25 cellular contexts compared by ENCODE assay signal in genomic region chr1:168333562-168334256, GRCh38. TPM values are rescaled to one million over a fixed set of nuclear protein-coding genes. Genes with fewer than 3 reads are reported as not detected.
DNase-seq lines count a peak whose midpoint lies in the region; ATAC-seq and TF ChIP-seq lines count a peak whose summit lies in the region.
"Had no signal": no experiment of that assay in that cellular context is flagged by ENCODE, and none has a peak within 500 bp of the region (broad histone marks: within the 10 kb centered on the region; RNA-seq: fewer than 3 reads in every experiment).

No MANE protein-coding gene starts in this region.

- no peak for TF ChIP-seq RAD21 in SK-N-SH (IDR thresholded peaks at IDR 0.05; ENCODE audit: low read length)

- H3K4me3 Mint-ChIP-seq in WTC11 = no peak overlapping the region
- H3K4me3 Mint-ChIP-seq in neural progenitor cell = no peak overlapping the region
- no peak overlapping the region for H3K4me3 Mint-ChIP-seq in activated naive CD4-positive, alpha-beta T cell treated with anti-CD3 and anti-CD28 coated beads for 36 hours
- H3K4me3 Mint-ChIP-seq: CD4-positive, alpha-beta memory T cell; IgD-negative memory B cell had no signal

- ATAC-seq in SK-N-SH treated with all-trans-retinoic acid at 6 μM for 48 hours = no peak
- no peak for ATAC-seq in WTC11

- POLR2A ChIA-PET in SK-N-SH (lab: Yijun Ruan, JAX) = no interaction called here
- POLR2A ChIA-PET in WTC11 (lab: Charles Lee) = no interaction called here

- no peaks in the 10 kb centered on the region for H3K9me2 ChIP-seq in SK-N-SH

- no peak for TF ChIP-seq CTCF in SK-N-SH (IDR thresholded peaks at IDR 0.05)
- TF ChIP-seq CTCF in WTC11 (IDR thresholded peaks at IDR 0.05) = no peak
- TF ChIP-seq CTCF in neural progenitor cell (IDR thresholded peaks at IDR 0.05) = no peak
- no peak for TF ChIP-seq CTCF in ascending aorta (IDR thresholded peaks at IDR 0.05)

- no peak overlapping the region for H3K4me2 ChIP-seq in SK-N-SH
- H3K4me2 ChIP-seq in neural progenitor cell = peak overlapping the region; percentile 5
- H3K4me2 ChIP-seq: PC-9 had no signal

- intact Hi-C loops in activated naive CD4-positive, alpha-beta T cell treated with anti-CD3 and anti-CD28 coated beads for 36 hours (cut with micrococcal nuclease) = no loop called here
- intact Hi-C loops in ascending aorta (cut with DNase I) = no loop called here

- CTCF ChIA-PET in SK-N-SH (lab: Yijun Ruan, JAX) (interaction anchor here (0.8 to 2.3 kb wide), 3 partner anchors 9 to 1015 kb away, joined by 3 to 26 read pairs (median 3); no protein-coding TSS in a partner anchor), WTC11 (lab: Charles Lee) (interaction anchor here (1.2 to 1.3 kb wide), 3 partner anchors 9 to 252 kb away, joined by 4 to 15 read pairs (median 6); no protein-coding TSS in a partner anchor)
- CTCF ChIA-PET in activated naive CD4-positive, alpha-beta T cell treated with anti-CD3 and anti-CD28 coated beads for 36 hours (lab: Charles Lee) = interaction anchor here (1.7 kb wide), 1 partner anchor 9 kb away, joined by 10 read pairs; no protein-coding TSS in a partner anchor

- no peak overlapping the region for H3K9ac ChIP-seq in SK-N-SH
- no peak overlapping the region for H3K9ac ChIP-seq in neural progenitor cell

- H4K20me1 ChIP-seq in SK-N-SH (ENCODE audit: insufficient read depth) (no peaks in the 10 kb centered on the region), neural progenitor cell (ENCODE audit: low read depth) (no peaks in the 10 kb centered on the region)
- H4K20me1 ChIP-seq: BLaER1 treated with 17β-estradiol and CSF1 and Interleukin-3, amounts not matched to agents 10 nM and 100 nM had no signal

- no peaks in the 10 kb centered on the region for H3K79me2 ChIP-seq in SK-N-SH (ENCODE audit: insufficient read depth)
- H3K79me2 ChIP-seq in neural progenitor cell (ENCODE audit: low read depth) = no peaks in the 10 kb centered on the region

- 0 out of 2 replicates have a peak overlapping the region, but pooled peaks have one; percentile 34 for H3K27ac Mint-ChIP-seq in WTC11
- H3K27ac Mint-ChIP-seq in neural progenitor cell = no peak overlapping the region
- no peak overlapping the region for H3K27ac Mint-ChIP-seq in activated naive CD4-positive, alpha-beta T cell treated with anti-CD3 and anti-CD28 coated beads for 36 hours
- H3K27ac Mint-ChIP-seq: CD4-positive, alpha-beta memory T cell; IgD-negative memory B cell had no signal

- H3K4me1 ChIP-seq in SK-N-SH (ENCODE audit: control insufficient read depth in 1 of 2, insufficient read depth in 2 of 2, low read depth in 1 of 2, low read length in 1 of 2) (peaks cover 0 to 6% of the 10 kb centered on the region in 2 experiments; a peak in 1 of 4 replicates), neural progenitor cell (peaks cover 14% of the 10 kb centered on the region), ascending aorta (no peaks in the 10 kb centered on the region)

- no peaks in the 10 kb centered on the region for H3K9me3 ChIP-seq in SK-N-SH
- no peaks in the 10 kb centered on the region for H3K9me3 ChIP-seq in neural progenitor cell (ENCODE audit: low read depth)
- H3K9me3 ChIP-seq in ascending aorta = no peaks in the 10 kb centered on the region
- H3K9me3 ChIP-seq: Caco-2, HAP-1, MG63 had no signal

- H3K4me3 ChIP-seq in SK-N-SH (ENCODE audit: low read depth in 2 of 2, low read length in 1 of 2) (no peak overlapping the region), neural progenitor cell (no peak overlapping the region), ascending aorta (no peak overlapping the region)
- H3K4me3 ChIP-seq: BLaER1 treated with 17β-estradiol and CSF1 and Interleukin-3, amounts not matched to agents 10 nM and 100 nM; HAP-1; MG63; PC-9 had no signal

- H3K9me3 Mint-ChIP-seq in WTC11 = peaks cover 17% of the 10 kb centered on the region
- peaks cover 3% of the 10 kb centered on the region for H3K9me3 Mint-ChIP-seq in neural progenitor cell
- no peaks in the 10 kb centered on the region for H3K9me3 Mint-ChIP-seq in activated naive CD4-positive, alpha-beta T cell treated with anti-CD3 and anti-CD28 coated beads for 36 hours
- H3K9me3 Mint-ChIP-seq: CD4-positive, alpha-beta memory T cell; IgD-negative memory B cell had no signal

- H3K27me3 Mint-ChIP-seq in WTC11 (ENCODE audit: low read depth) (no peaks in the 10 kb centered on the region), neural progenitor cell (ENCODE audit: insufficient read depth, low read depth) (peaks cover 5% of the 10 kb centered on the region)
- peaks cover 2% of the 10 kb centered on the region for H3K27me3 Mint-ChIP-seq in activated naive CD4-positive, alpha-beta T cell treated with anti-CD3 and anti-CD28 coated beads for 36 hours (ENCODE audit: low read depth)
- H3K27me3 Mint-ChIP-seq: CD4-positive, alpha-beta memory T cell; IgD-negative memory B cell had no signal

- H2AFZ ChIP-seq in SK-N-SH (ENCODE audit: low read depth) = peak overlapping the region; percentile 17; the same call in 1 of the 2 replicates
- H2AFZ ChIP-seq in neural progenitor cell (replicated peaks) = peak overlapping the region; percentile 45
- H2AFZ ChIP-seq: PC-9 had no signal

- 71% methylated on average over 6 of the region's 6 CpGs for WGBS in SK-N-SH (ENCODE audit: low lambda C conversion rate)

- H3F3A ChIP-seq in SK-N-SH (replicated peaks; ENCODE audit: insufficient read depth) = no peaks in the 10 kb centered on the region
- peaks cover 8% of the 10 kb centered on the region for H3F3A ChIP-seq in neural progenitor cell (ENCODE audit: low read depth)

- H3K36me3 Mint-ChIP-seq in WTC11 (peaks cover 3% of the 10 kb centered on the region; the same call in 1 of the 2 replicates), neural progenitor cell (no peaks in the 10 kb centered on the region)
- H3K36me3 Mint-ChIP-seq in activated naive CD4-positive, alpha-beta T cell treated with anti-CD3 and anti-CD28 coated beads for 36 hours (ENCODE audit: low read depth) = no peaks in the 10 kb centered on the region

- no peak for TF ChIP-seq EP300 in SK-N-SH (IDR thresholded peaks at IDR 0.05; ENCODE audit: borderline replicate concordance in 1 of 2, low read depth in 1 of 2, low read length in 1 of 2)

- H3K4me1 Mint-ChIP-seq in WTC11 = peaks cover 21% of the 10 kb centered on the region
- peaks cover 11% of the 10 kb centered on the region for H3K4me1 Mint-ChIP-seq in neural progenitor cell
- peaks cover 2% of the 10 kb centered on the region for H3K4me1 Mint-ChIP-seq in activated naive CD4-positive, alpha-beta T cell treated with anti-CD3 and anti-CD28 coated beads for 36 hours (ENCODE audit: low read depth)
- H3K4me1 Mint-ChIP-seq: IgD-negative memory B cell had no signal

- H3K36me3 ChIP-seq in SK-N-SH (replicated peaks in 1 of 2; ENCODE audit: control insufficient read depth in 1 of 2, insufficient read depth in 2 of 2, low read length in 1 of 2) (peaks cover 0 to 4% of the 10 kb centered on the region in 2 experiments), neural progenitor cell (no peaks in the 10 kb centered on the region), ascending aorta (no peaks in the 10 kb centered on the region)
- H3K36me3 ChIP-seq: BLaER1 treated with 17β-estradiol and CSF1 and Interleukin-3, amounts not matched to agents 10 nM and 100 nM; HAP-1; MG63 had no signal

- H3K27ac ChIP-seq in SK-N-SH (ENCODE audit: low read depth in 2 of 2, low read length in 1 of 2) (no peak overlapping the region), neural progenitor cell (peak overlapping the region; percentile 1), ascending aorta (no peak overlapping the region)
- H3K27ac ChIP-seq: 22Rv1, PC-9, RWPE1 had no signal

- H3K27me3 ChIP-seq in SK-N-SH (ENCODE audit: insufficient read depth) = no peaks in the 10 kb centered on the region
- H3K27me3 ChIP-seq in neural progenitor cell = no peaks in the 10 kb centered on the region
- H3K27me3 ChIP-seq in ascending aorta = no peaks in the 10 kb centered on the region
- H3K27me3 ChIP-seq: BLaER1 treated with 17β-estradiol and CSF1 and Interleukin-3, amounts not matched to agents 10 nM and 100 nM; MG63 had no signal

- DNase-seq in SK-N-SH (no peak), WTC11 (ENCODE audit: low spot score) (no peak), neural progenitor cell (ENCODE audit: low spot score) (peak; percentile 9), ascending aorta (ENCODE audit: low spot score in 2 of 2) (no peak)
- DNase-seq in activated naive CD4-positive, alpha-beta T cell treated with anti-CD3 and anti-CD28 coated beads for 36 hours = no peak
- no peak for DNase-seq in effector CD8-positive, alpha-beta T cell (lab: John Stamatoyannopoulos, UW)
- DNase-seq in stimulated activated CD4-positive, alpha-beta T cell treated with anti-CD3 and anti-CD28 coated beads, Interleukin-12 subunit alpha, Interleukin-12 subunit beta, amount 100 ng/mL, for 4 hours = no peak
- DNase-seq: Caco-2; CD4-positive, alpha-beta memory T cell; DMS 273 treated with DMSO at 0.1 percent for 48 hours; DMS79 treated with DMSO at 0.1 percent for 48 hours; MG63; NCI-H1048; NCI-H1417 treated with DMSO at 0.1 percent for 48 hours; NCI-H187 treated with DMSO at 0.1 percent for 48 hours; NCI-H2107; NCI-H510A; PC-9; SHP77 treated with DMSO at 0.1 percent for 48 hours had no signal

TF ChIP-seq in SK-N-SH, 30 proteins besides CTCF, POLR2A, EP300 and RAD21 (continues in another document):
- no peak for TF ChIP-seq FOSL2 (IDR thresholded peaks at IDR 0.05; ENCODE audit: borderline replicate concordance, low read depth)
- no peak for TF ChIP-seq MEF2A (IDR thresholded peaks at IDR 0.05; ENCODE audit: borderline replicate concordance, low read depth)
- TF ChIP-seq GATA2 (CRISPR knock-in tag; IDR thresholded peaks at IDR 0.05) = no peak
- no peak for TF ChIP-seq SIN3A (IDR thresholded peaks at IDR 0.05; ENCODE audit: borderline replicate concordance, low read depth, low read length)

TF ChIP-seq in SK-N-SH treated with all-trans-retinoic acid at 6 μM for 48 hours, 23 proteins besides CTCF, POLR2A, EP300 and RAD21 (continues in another document):
- TF ChIP-seq TOX (CRISPR knock-in tag; IDR thresholded peaks at IDR 0.05; ENCODE audit: borderline replicate concordance) (no peak), ZC3H10 (CRISPR knock-in tag; IDR thresholded peaks at IDR 0.05) (no peak)

TF ChIP-seq in WTC11, 78 proteins besides CTCF, POLR2A, EP300 and RAD21 (continues in another document):
- TF ChIP-seq MXD4 (CRISPR knock-in tag; IDR thresholded peaks at IDR 0.05; ENCODE audit: borderline replicate concordance) = no peak

RNA-seq across cellular contexts. Expression of gene TBX19, which starts 53.0 kb away (rescaled TPM):
- polyA plus RNA-seq in SK-N-SH (2012; rRNA removed) = 2.7 and 3.5 TPM in 2 replicates
- polyA plus RNA-seq in SK-N-SH (2012; cell fraction: cytosol; rRNA removed) = 1.6 and 1.7 TPM in 2 replicates
- polyA plus RNA-seq in SK-N-SH (2012; cell fraction: nucleus; rRNA removed) = 8.1 and 13.1 TPM in 2 replicates
- total RNA-seq in WTC11 (2021) (1.2 to 1.3 TPM (median 1.2 TPM) in 3 replicates), neural progenitor cell (ENCODE audit: low replicate concordance) (1.3 and 3.1 TPM in 2 replicates), ascending aorta (0.64 TPM)
- 1 to 10 TPM; 1.4 to 1.5 TPM for total RNA-seq in activated naive CD4-positive, alpha-beta T cell treated with anti-CD3 and anti-CD28 coated beads for 36 hours
